9 cellular contexts compared by ENCODE assay signal in the genomic region with DNA sequence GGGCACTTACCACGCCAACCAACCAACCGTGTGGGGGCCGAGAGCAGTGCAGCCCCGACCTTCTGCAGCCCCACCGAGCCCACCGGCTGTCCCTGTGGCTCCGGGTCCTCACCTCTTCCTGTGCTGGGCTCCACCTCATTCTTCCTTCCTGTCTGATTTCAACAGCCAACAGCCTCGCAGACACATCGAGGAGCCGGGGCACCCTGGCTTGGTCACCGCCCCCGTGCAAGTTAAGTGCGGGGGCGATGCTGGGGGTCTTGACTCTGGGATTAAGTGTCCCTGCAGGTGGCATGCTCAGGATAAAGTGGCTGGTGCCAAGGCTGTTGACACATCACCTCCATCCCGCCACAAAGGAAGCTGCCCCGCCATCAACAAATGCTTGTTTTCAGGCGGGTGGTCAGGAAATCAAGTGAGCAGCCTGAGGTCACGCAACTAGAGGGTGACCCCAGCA. TPM values are rescaled to one million over a fixed set of nuclear protein-coding genes. Genes with fewer than 3 reads are reported as not detected.
DNase-seq lines count a peak whose midpoint lies in the region; ATAC-seq and TF ChIP-seq lines count a peak whose summit lies in the region.
"Had no signal": no experiment of that assay in that cellular context is flagged by ENCODE, and none has a peak within 500 bp of the region (broad histone marks: within the 10 kb centered on the region; RNA-seq: fewer than 3 reads in every experiment).

A gene with protein sequence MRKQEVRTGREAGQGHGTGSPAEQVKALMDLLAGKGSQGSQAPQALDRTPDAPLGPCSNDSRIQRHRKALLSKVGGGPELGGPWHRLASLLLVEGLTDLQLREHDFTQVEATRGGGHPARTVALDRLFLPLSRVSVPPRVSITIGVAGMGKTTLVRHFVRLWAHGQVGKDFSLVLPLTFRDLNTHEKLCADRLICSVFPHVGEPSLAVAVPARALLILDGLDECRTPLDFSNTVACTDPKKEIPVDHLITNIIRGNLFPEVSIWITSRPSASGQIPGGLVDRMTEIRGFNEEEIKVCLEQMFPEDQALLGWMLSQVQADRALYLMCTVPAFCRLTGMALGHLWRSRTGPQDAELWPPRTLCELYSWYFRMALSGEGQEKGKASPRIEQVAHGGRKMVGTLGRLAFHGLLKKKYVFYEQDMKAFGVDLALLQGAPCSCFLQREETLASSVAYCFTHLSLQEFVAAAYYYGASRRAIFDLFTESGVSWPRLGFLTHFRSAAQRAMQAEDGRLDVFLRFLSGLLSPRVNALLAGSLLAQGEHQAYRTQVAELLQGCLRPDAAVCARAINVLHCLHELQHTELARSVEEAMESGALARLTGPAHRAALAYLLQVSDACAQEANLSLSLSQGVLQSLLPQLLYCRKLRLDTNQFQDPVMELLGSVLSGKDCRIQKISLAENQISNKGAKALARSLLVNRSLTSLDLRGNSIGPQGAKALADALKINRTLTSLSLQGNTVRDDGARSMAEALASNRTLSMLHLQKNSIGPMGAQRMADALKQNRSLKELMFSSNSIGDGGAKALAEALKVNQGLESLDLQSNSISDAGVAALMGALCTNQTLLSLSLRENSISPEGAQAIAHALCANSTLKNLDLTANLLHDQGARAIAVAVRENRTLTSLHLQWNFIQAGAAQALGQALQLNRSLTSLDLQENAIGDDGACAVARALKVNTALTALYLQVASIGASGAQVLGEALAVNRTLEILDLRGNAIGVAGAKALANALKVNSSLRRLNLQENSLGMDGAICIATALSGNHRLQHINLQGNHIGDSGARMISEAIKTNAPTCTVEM (minus strand): TSS at position 102 of the 451 bp plus-strand sequence. CDS start 12,367 bp downstream, outside the sequence.

- no peaks in the 10 kb centered on the region for H3K9me3 Mint-ChIP-seq in MCF 10A (ENCODE audit: unreplicated experiment)
- H3K9me3 Mint-ChIP-seq in activated CD4-positive, alpha-beta memory T cell treated with anti-CD3 and anti-CD28 coated beads, Interleukin-2, amount 10 ng/mL, durations not matched to agents 7 days and 5 days, result no peaks in the 10 kb centered on the region
- no peaks in the 10 kb centered on the region for H3K9me3 Mint-ChIP-seq in immature natural killer cell

- no peak within 1 kb of the TSS for H3K27ac ChIP-seq in breast epithelium
- H3K27ac ChIP-seq in upper lobe of left lung, result peak within 1 kb of the TSS in 3 of 4 donors; percentile 54 to 72 (median 60)
- H3K27ac ChIP-seq: cardiac muscle cell had no signal

- H3K4me3 Mint-ChIP-seq in MCF 10A (ENCODE audit: unreplicated experiment) (no peak within 1 kb of the TSS), immature natural killer cell (peak within 1 kb of the TSS; percentile 93 to 99 (median 99))
- peak within 1 kb of the TSS; percentile 99 for H3K4me3 Mint-ChIP-seq in activated CD4-positive, alpha-beta memory T cell treated with anti-CD3 and anti-CD28 coated beads, Interleukin-2, amount 10 ng/mL, durations not matched to agents 7 days and 5 days

- DNase-seq in breast epithelium (ENCODE audit: low spot score in 2 of 2) (no peak), MCF 10A (ENCODE audit: unreplicated experiment) (no peak), immature natural killer cell (peak; percentile 70 to 72 (median 72)), upper lobe of left lung (peak in 1 of 2 donors; percentile 65), HPDE6-E6E7 (ENCODE audit: extremely low spot score) (no peak), iPS-NIHi11 (ENCODE audit: low spot score) (no peak), NCI-H2171 (lab: John Stamatoyannopoulos, UW) (no peak)
- DNase-seq in activated CD4-positive, alpha-beta memory T cell treated with anti-CD3 and anti-CD28 coated beads, Interleukin-2, amount 10 ng/mL, durations not matched to agents 7 days and 5 days, result peak; percentile 68

- CTCF ChIA-PET in MCF 10A (lab: Yijun Ruan, JAX), result no interaction called here
- CTCF ChIA-PET in activated CD4-positive, alpha-beta memory T cell treated with anti-CD3 and anti-CD28 coated beads, Interleukin-2, amount 10 ng/mL, durations not matched to agents 7 days and 5 days (lab: Charles Lee), result no interaction called here

- no peak for TF ChIP-seq POLR2A in breast epithelium (IDR thresholded peaks at IDR 0.05)
- peak in 1 of 4 donors; percentile 29 for TF ChIP-seq POLR2A in upper lobe of left lung (IDR thresholded peaks at IDR 0.05)

- no peak for TF ChIP-seq EP300 in upper lobe of left lung (IDR thresholded peaks at IDR 0.05)

- H3K4me1 Mint-ChIP-seq in MCF 10A (ENCODE audit: insufficient read depth, unreplicated experiment) (no peaks in the 10 kb centered on the region), immature natural killer cell (peaks cover 61 to 74% of the 10 kb centered on the region in 2 donors)
- H3K4me1 Mint-ChIP-seq in activated CD4-positive, alpha-beta memory T cell treated with anti-CD3 and anti-CD28 coated beads, Interleukin-2, amount 10 ng/mL, durations not matched to agents 7 days and 5 days, result peaks cover 64% of the 10 kb centered on the region

- intact Hi-C loops in breast epithelium (cut with DNase I; ENCODE audit: low total_unique reads) (no loop called here), MCF 10A (cut with micrococcal nuclease) (no loop called here)

- 22 to 32% methylated on average over 9 to 14 of the region's 18 CpGs for WGBS in upper lobe of left lung, 2 donors

- no peaks in the 10 kb centered on the region for H3K36me3 ChIP-seq in breast epithelium
- H3K36me3 ChIP-seq in upper lobe of left lung, result peaks cover 0 to under 1% (median 0%) of the 10 kb centered on the region in 4 donors
- H3K36me3 ChIP-seq: cardiac muscle cell had no signal

- no peaks in the 10 kb centered on the region for H3K9me3 ChIP-seq in breast epithelium
- no peaks in the 10 kb centered on the region for H3K9me3 ChIP-seq in upper lobe of left lung

- no peak for ATAC-seq in upper lobe of left lung (ENCODE audit: low FRiP score in 2 of 2)

- no TSS peak for BruUV-seq in MCF 10A (replicated peaks; lab: Mats Ljungman, UMichigan)

- TF ChIP-seq CTCF in breast epithelium (IDR thresholded peaks at IDR 0.05) (no peak), MCF 10A (IDR thresholded peaks at IDR 0.05; ENCODE audit: unreplicated experiment) (no peak), upper lobe of left lung (IDR thresholded peaks at IDR 0.05) (no peak)

- POLR2A ChIA-PET in MCF 10A (lab: Yijun Ruan, JAX), result interaction anchor here (0.7 kb wide), 1 partner anchor 12 kb away, joined by 6 read pairs; no protein-coding TSS in a partner anchor
- POLR2A ChIA-PET in activated CD4-positive, alpha-beta memory T cell treated with anti-CD3 and anti-CD28 coated beads, Interleukin-2, amount 10 ng/mL, durations not matched to agents 7 days and 5 days (lab: Charles Lee), result interaction anchor here (1.0 to 6.0 kb wide), 6 partner anchors 10 to 68 kb away, joined by 3 to 33 read pairs (median 5); a partner anchor contains a TSS

- no peaks in the 10 kb centered on the region for H3K4me1 ChIP-seq in breast epithelium
- peaks cover 11 to 32% (median 19%) of the 10 kb centered on the region in 4 donors for H3K4me1 ChIP-seq in upper lobe of left lung

- H3K27me3 ChIP-seq in breast epithelium, result no peaks in the 10 kb centered on the region
- H3K27me3 ChIP-seq in upper lobe of left lung, result no peaks in the 10 kb centered on the region
- H3K27me3 ChIP-seq: cardiac muscle cell had no signal

- peak within 1 kb of the TSS in 2 of 3 donors; percentile 13 to 19 for H3K4me3 ChIP-seq in breast epithelium
- peak within 1 kb of the TSS in 3 of 4 donors; percentile 37 to 50 (median 47) for H3K4me3 ChIP-seq in upper lobe of left lung
- H3K4me3 ChIP-seq: cardiac muscle cell had no signal

- no peak within 1 kb of the TSS for H3K27ac Mint-ChIP-seq in MCF 10A (ENCODE audit: low read depth, unreplicated experiment)
- peak within 1 kb of the TSS; percentile 99 for H3K27ac Mint-ChIP-seq in activated CD4-positive, alpha-beta memory T cell treated with anti-CD3 and anti-CD28 coated beads, Interleukin-2, amount 10 ng/mL, durations not matched to agents 7 days and 5 days
- H3K27ac Mint-ChIP-seq in immature natural killer cell, result peak within 1 kb of the TSS; percentile 94 to 100 (median 98)

- H3K27me3 Mint-ChIP-seq in MCF 10A (ENCODE audit: insufficient read depth, unreplicated experiment), result no peaks in the 10 kb centered on the region
- H3K27me3 Mint-ChIP-seq in activated CD4-positive, alpha-beta memory T cell treated with anti-CD3 and anti-CD28 coated beads, Interleukin-2, amount 10 ng/mL, durations not matched to agents 7 days and 5 days, result no peaks in the 10 kb centered on the region
- peaks cover 0 to 13% (median 7%) of the 10 kb centered on the region in 3 donors for H3K27me3 Mint-ChIP-seq in immature natural killer cell (ENCODE audit: low read depth in 3 of 3)

- peaks cover 7% of the 10 kb centered on the region for H3K36me3 Mint-ChIP-seq in MCF 10A (ENCODE audit: insufficient read depth, unreplicated experiment)
- peaks cover 50% of the 10 kb centered on the region for H3K36me3 Mint-ChIP-seq in activated CD4-positive, alpha-beta memory T cell treated with anti-CD3 and anti-CD28 coated beads, Interleukin-2, amount 10 ng/mL, durations not matched to agents 7 days and 5 days (ENCODE audit: low read depth)
- H3K36me3 Mint-ChIP-seq in immature natural killer cell, result peaks cover 0 to 4% (median 0%) of the 10 kb centered on the region in 3 donors

RNA-seq across cellular contexts. Expression of the gene that starts here (rescaled TPM):
- total RNA-seq in breast epithelium (1 to 10 TPM in 2 of 3 donors, under 1 TPM in 1; 0.64 to 1.6 (median 1.3) TPM), MCF 10A (2022) (not detected in 2 replicates), upper lobe of left lung (10 to 100 TPM in 1 of 6 donors, 1 to 10 TPM in 5; 2.6 to 19.9 (median 3.9) TPM)
- 10 to 100 TPM; 95.4 to 97.8 TPM for total RNA-seq in activated CD4-positive, alpha-beta memory T cell treated with anti-CD3 and anti-CD28 coated beads, Interleukin-2, amount 10 ng/mL, durations not matched to agents 7 days and 5 days
- 10 to 100 TPM; 18.3 to 68.0 (median 24.9) TPM for polyA plus RNA-seq in immature natural killer cell

Comparison
In these comparisons a context has a peak if more than half of its experiments do, and no peak if none do; other contexts are left out.
1. RNA of the gene that starts here (total RNA-seq): 95.4 to 97.8 TPM in activated CD4-positive, alpha-beta memory T cell treated with anti-CD3 and anti-CD28 coated beads, Interleukin-2, amount 10 ng/mL, durations not matched to agents 7 days and 5 days; 2.6 to 19.9 TPM in upper lobe of left lung, 0.64 to 1.6 TPM in breast epithelium and not detected in MCF 10A; every median in the first group is over 4 times any median in the second.
2. DNase-seq: peak in activated CD4-positive, alpha-beta memory T cell treated with anti-CD3 and anti-CD28 coated beads, Interleukin-2, amount 10 ng/mL, durations not matched to agents 7 days and 5 days (single experiment) and immature natural killer cell (3 of 3); none in breast epithelium (0 of 2), MCF 10A (single experiment), HPDE6-E6E7 (single experiment), iPS-NIHi11 (single experiment) and NCI-H2171 (single experiment).
3. H3K27ac ChIP-seq: peak in upper lobe of left lung (3 of 4); none in breast epithelium (0 of 2).